Comparison of ENCODE assay signal across 20 cellular contexts in genomic region chr3:183586477-183586876, GRCh38. TPM values are rescaled to one million over a fixed set of nuclear protein-coding genes. Genes with fewer than 3 reads are reported as not detected.
DNase-seq lines count a peak whose midpoint lies in the region; ATAC-seq and TF ChIP-seq lines count a peak whose summit lies in the region.
"Had no signal": no experiment of that assay in that cellular context is flagged by ENCODE, and none has a peak within 500 bp of the region (broad histone marks: within the 10 kb centered on the region; RNA-seq: fewer than 3 reads in every experiment).

No MANE protein-coding gene starts in this region.

- POLR2A ChIA-PET in CD8-positive, alpha-beta memory T cell (lab: Charles Lee) = interaction anchor here (1.2 kb wide), 1 partner anchor 51 kb away, joined by 3 read pairs; no protein-coding TSS in a partner anchor

- no peaks in the 10 kb centered on the region for H3K27me3 ChIP-seq in CD8-positive, alpha-beta memory T cell (ENCODE audit: insufficient read depth, low read length, poor library complexity, severe bottlenecking)
- H3K27me3 ChIP-seq: colonic mucosa, heart left ventricle, left lung, MG63, SJSA1 had no signal

- H3K27ac Mint-ChIP-seq in activated T-cell treated with anti-CD3 and anti-CD28 coated beads, Interleukin-2, amount 50 U/mL, for 24 hours = no peak overlapping the region
- H3K27ac Mint-ChIP-seq in CD8-positive, alpha-beta memory T cell = peak overlapping the region in 6 of 8 donors; percentile 8 to 68 (median 48)
- H3K27ac Mint-ChIP-seq in activated T-cell treated with anti-CD3 and anti-CD28 coated beads, Interleukin-2, amount 50 U/mL, for 72 hours = peak overlapping the region; percentile 50
- H3K27ac Mint-ChIP-seq: IgD-negative memory B cell had no signal

- no peak for DNase-seq in activated T-cell treated with anti-CD3 and anti-CD28 coated beads, Interleukin-2, amount 50 U/mL, for 4 hours
- DNase-seq in activated T-cell treated with anti-CD3 and anti-CD28 coated beads, Interleukin-2, amount 50 U/mL, for 24 hours = no peak
- peak in 1 of 5 donors; percentile 22 for DNase-seq in CD8-positive, alpha-beta memory T cell
- no peak for DNase-seq in activated T-cell treated with anti-CD3 and anti-CD28 coated beads, Interleukin-2, amount 50 U/mL, for 72 hours
- DNase-seq in mucosa of descending colon (no peak), GM19240 (ENCODE audit: insufficient read length, low spot score) (no peak)
- DNase-seq: activated CD4-positive, CD25-positive, alpha-beta regulatory T cell treated with anti-CD3 and anti-CD28 coated beads, Interleukin-2, amount 50 U/mL, for 72 hours; colonic mucosa; COR-L47; DND-41; heart left ventricle; left lung; MG63; NCI-H1436 treated with DMSO at 0.1 percent for 48 hours; NCI-H774 had no signal

- no peaks in the 10 kb centered on the region for H3K36me3 Mint-ChIP-seq in activated T-cell treated with anti-CD3 and anti-CD28 coated beads, Interleukin-2, amount 50 U/mL, for 4 hours (ENCODE audit: insufficient read depth)
- H3K36me3 Mint-ChIP-seq in activated T-cell treated with anti-CD3 and anti-CD28 coated beads, Interleukin-2, amount 50 U/mL, for 24 hours (ENCODE audit: low read depth) = no peaks in the 10 kb centered on the region
- H3K36me3 Mint-ChIP-seq in CD8-positive, alpha-beta memory T cell = no peaks in the 10 kb centered on the region
- H3K36me3 Mint-ChIP-seq in activated T-cell treated with anti-CD3 and anti-CD28 coated beads, Interleukin-2, amount 50 U/mL, for 72 hours (ENCODE audit: insufficient read depth in 2 of 2) = no peaks in the 10 kb centered on the region

- no peaks in the 10 kb centered on the region for H3K27me3 Mint-ChIP-seq in activated T-cell treated with anti-CD3 and anti-CD28 coated beads, Interleukin-2, amount 50 U/mL, for 4 hours (ENCODE audit: low read depth)
- H3K27me3 Mint-ChIP-seq in activated T-cell treated with anti-CD3 and anti-CD28 coated beads, Interleukin-2, amount 50 U/mL, for 24 hours = no peaks in the 10 kb centered on the region
- H3K27me3 Mint-ChIP-seq in CD8-positive, alpha-beta memory T cell = peaks cover 0 to 1% of the 10 kb centered on the region in 2 donors
- no peaks in the 10 kb centered on the region for H3K27me3 Mint-ChIP-seq in activated T-cell treated with anti-CD3 and anti-CD28 coated beads, Interleukin-2, amount 50 U/mL, for 72 hours (ENCODE audit: low read depth)

- no peaks in the 10 kb centered on the region for H3K9me3 Mint-ChIP-seq in activated T-cell treated with anti-CD3 and anti-CD28 coated beads, Interleukin-2, amount 50 U/mL, for 4 hours
- no peaks in the 10 kb centered on the region for H3K9me3 Mint-ChIP-seq in activated T-cell treated with anti-CD3 and anti-CD28 coated beads, Interleukin-2, amount 50 U/mL, for 24 hours
- no peaks in the 10 kb centered on the region for H3K9me3 Mint-ChIP-seq in CD8-positive, alpha-beta memory T cell
- peaks cover 0 to 2% of the 10 kb centered on the region in 2 donors for H3K9me3 Mint-ChIP-seq in activated T-cell treated with anti-CD3 and anti-CD28 coated beads, Interleukin-2, amount 50 U/mL, for 72 hours
- H3K9me3 Mint-ChIP-seq: IgD-negative memory B cell had no signal

- peak; percentile 43 to 66 for ATAC-seq in activated T-cell treated with anti-CD3 and anti-CD28 coated beads, Interleukin-2, amount 50 U/mL, for 4 hours
- ATAC-seq in activated T-cell treated with anti-CD3 and anti-CD28 coated beads, Interleukin-2, amount 50 U/mL, for 72 hours (replicated peaks in 1 of 2) = peak in 1 of 2 donors; percentile 27
- ATAC-seq in mucosa of descending colon (peak; percentile 44), HG02642 (IDR thresholded peaks at IDR 0.05; ENCODE audit: poor library complexity, unreplicated experiment) (no peak), HG03571 (IDR thresholded peaks at IDR 0.05; ENCODE audit: unreplicated experiment) (no peak)
- ATAC-seq: heart left ventricle, left lung, Panc1 had no signal

- CTCF ChIA-PET in CD8-positive, alpha-beta memory T cell (lab: Charles Lee) = no interaction called here

- H3K9me3 ChIP-seq in CD8-positive, alpha-beta memory T cell (ENCODE audit: low read length) = no peaks in the 10 kb centered on the region
- no peaks in the 10 kb centered on the region for H3K9me3 ChIP-seq in mucosa of descending colon
- H3K9me3 ChIP-seq: colonic mucosa, heart left ventricle, left lung, MG63, SJSA1 had no signal

- H3K4me3 Mint-ChIP-seq in activated T-cell treated with anti-CD3 and anti-CD28 coated beads, Interleukin-2, amount 50 U/mL, for 4 hours = no peak overlapping the region
- H3K4me3 Mint-ChIP-seq in activated T-cell treated with anti-CD3 and anti-CD28 coated beads, Interleukin-2, amount 50 U/mL, for 24 hours = no peak overlapping the region
- peak overlapping the region in 5 of 7 donors; percentile 1 to 39 (median 7) for H3K4me3 Mint-ChIP-seq in CD8-positive, alpha-beta memory T cell
- no peak overlapping the region for H3K4me3 Mint-ChIP-seq in activated T-cell treated with anti-CD3 and anti-CD28 coated beads, Interleukin-2, amount 50 U/mL, for 72 hours

- H3K4me1 Mint-ChIP-seq in activated T-cell treated with anti-CD3 and anti-CD28 coated beads, Interleukin-2, amount 50 U/mL, for 4 hours (ENCODE audit: low read depth) = peaks cover 48% of the 10 kb centered on the region
- H3K4me1 Mint-ChIP-seq in activated T-cell treated with anti-CD3 and anti-CD28 coated beads, Interleukin-2, amount 50 U/mL, for 24 hours (ENCODE audit: low read depth) = peaks cover 26% of the 10 kb centered on the region
- H3K4me1 Mint-ChIP-seq in CD8-positive, alpha-beta memory T cell = peaks cover 21 to 38% (median 24%) of the 10 kb centered on the region in 3 donors
- H3K4me1 Mint-ChIP-seq in activated T-cell treated with anti-CD3 and anti-CD28 coated beads, Interleukin-2, amount 50 U/mL, for 72 hours (ENCODE audit: low read depth) = peaks cover 41% of the 10 kb centered on the region

- intact Hi-C loops in mucosa of descending colon (cut with DNase I, micrococcal nuclease) = no loop called here

- no peak for TF ChIP-seq CTCF in mucosa of descending colon (IDR thresholded peaks at IDR 0.05)

- H3K4me3 ChIP-seq in CD8-positive, alpha-beta memory T cell (ENCODE audit: low read length) = no peak overlapping the region
- H3K4me3 ChIP-seq in mucosa of descending colon = no peak overlapping the region
- H3K4me3 ChIP-seq: colonic mucosa, heart left ventricle, left lung, MG63, SJSA1 had no signal

- peaks cover 31% of the 10 kb centered on the region for H3K4me1 ChIP-seq in CD8-positive, alpha-beta memory T cell (ENCODE audit: insufficient read depth, low read length)
- peaks cover 3% of the 10 kb centered on the region for H3K4me1 ChIP-seq in mucosa of descending colon (ENCODE audit: low read depth)
- H3K4me1 ChIP-seq: colonic mucosa, SJSA1 had no signal

- H3K36me3 ChIP-seq in CD8-positive, alpha-beta memory T cell (ENCODE audit: insufficient read depth, low read length) = no peaks in the 10 kb centered on the region
- no peaks in the 10 kb centered on the region for H3K36me3 ChIP-seq in mucosa of descending colon (ENCODE audit: low read depth)
- H3K36me3 ChIP-seq: colonic mucosa, heart left ventricle, left lung, MG63, SJSA1 had no signal

- no peak overlapping the region for H3K27ac ChIP-seq in CD8-positive, alpha-beta memory T cell (ENCODE audit: low read depth, low read length)
- H3K27ac ChIP-seq: colonic mucosa, SJSA1 had no signal

RNA-seq across cellular contexts. Expression of gene KLHL6, which starts 31.0 kb away (rescaled TPM):
- 10 to 100 TPM; 27.9 to 35.5 (median 29.9) TPM for total RNA-seq in activated T-cell treated with anti-CD3 and anti-CD28 coated beads, Interleukin-2, amount 50 U/mL, for 4 hours
- total RNA-seq in CD8-positive, alpha-beta memory T cell = 10 to 100 TPM; 31.0 to 31.3 TPM
- 9.1 TPM for polyA plus RNA-seq in CD8-positive, alpha-beta memory T cell
- 10 to 100 TPM; 83.5 to 88.8 TPM for total RNA-seq in activated T-cell treated with anti-CD3 and anti-CD28 coated beads, Interleukin-2, amount 50 U/mL, for 72 hours
- 1 to 10 TPM; 1.9 to 3.0 (median 1.9) TPM for total RNA-seq in mucosa of descending colon
- total RNA-seq: SJSA1 had no signal

RNA-seq across cellular contexts. Expression of gene KLHL24, which starts 48.9 kb away (rescaled TPM):
- total RNA-seq in activated T-cell treated with anti-CD3 and anti-CD28 coated beads, Interleukin-2, amount 50 U/mL, for 4 hours = 1 to 10 TPM; 5.6 to 7.6 (median 6.6) TPM
- 10 to 100 TPM; 13.4 to 16.9 TPM for total RNA-seq in CD8-positive, alpha-beta memory T cell
- polyA plus RNA-seq in CD8-positive, alpha-beta memory T cell = 44.9 TPM
- total RNA-seq in activated T-cell treated with anti-CD3 and anti-CD28 coated beads, Interleukin-2, amount 50 U/mL, for 72 hours = 10 to 100 TPM; 42.2 to 42.8 TPM
- total RNA-seq in mucosa of descending colon = 10 to 100 TPM; 45.3 to 99.2 (median 69.9) TPM

Comparison
In these comparisons a context has a peak if more than half of its experiments do, and no peak if none do; other contexts are left out.
1. ATAC-seq: peak in activated T-cell treated with anti-CD3 and anti-CD28 coated beads, Interleukin-2, amount 50 U/mL, for 4 hours (2 of 2) and mucosa of descending colon (single experiment); none in HG02642 (single experiment) and HG03571 (single experiment).
2. H3K4me3 Mint-ChIP-seq: peak in CD8-positive, alpha-beta memory T cell (5 of 7); none in activated T-cell treated with anti-CD3 and anti-CD28 coated beads, Interleukin-2, amount 50 U/mL, for 4 hours (single experiment), activated T-cell treated with anti-CD3 and anti-CD28 coated beads, Interleukin-2, amount 50 U/mL, for 24 hours (single experiment) and activated T-cell treated with anti-CD3 and anti-CD28 coated beads, Interleukin-2, amount 50 U/mL, for 72 hours (0 of 2).
3. RNA of gene KLHL6, which starts 31.0 kb away (total RNA-seq): 83.5 to 88.8 TPM in activated T-cell treated with anti-CD3 and anti-CD28 coated beads, Interleukin-2, amount 50 U/mL, for 72 hours, 31.0 to 31.3 TPM in CD8-positive, alpha-beta memory T cell and 27.9 to 35.5 TPM in activated T-cell treated with anti-CD3 and anti-CD28 coated beads, Interleukin-2, amount 50 U/mL, for 4 hours; 1.9 to 3.0 TPM in mucosa of descending colon; every median in the first group is over 4 times any median in the second.